ENCODE assay signal across 8 cellular contexts in genomic region chr13:43804461-43805070, GRCh38. TPM values are rescaled to one million over a fixed set of nuclear protein-coding genes. Genes with fewer than 3 reads are reported as not detected.
A peak's percentile ranks its signal among the peaks of the same experiment; 100 is the strongest.
DNase-seq lines count a peak whose midpoint lies in the region; ATAC-seq and TF ChIP-seq lines count a peak whose summit lies in the region.

No MANE protein-coding gene starts in this region.

- H3K9me3 ChIP-seq in esophagus squamous epithelium: no peaks in the 10 kb centered on the region
- no peaks in the 10 kb centered on the region for H3K9me3 ChIP-seq in neuron (ENCODE audit: low read length)
- H3K9me3 ChIP-seq in WERI-Rb-1 (ENCODE audit: severe bottlenecking): no peaks in the 10 kb centered on the region

- no peaks in the 10 kb centered on the region for H3K36me3 Mint-ChIP-seq in activated CD4-positive, alpha-beta T cell treated with anti-CD3 and anti-CD28 coated beads, Interleukin-2, amount 10 ng/mL, durations not matched to agents 24 days and 14 days (ENCODE audit: low read depth)
- no peaks in the 10 kb centered on the region for H3K36me3 Mint-ChIP-seq in stimulated activated effector memory CD8-positive, alpha-beta T cell treated with anti-CD3 and anti-CD28 coated beads, Interleukin-12 subunit alpha, Interleukin-12 subunit beta, amount 100 ng/mL, for 72 hours

- peaks cover 14% of the 10 kb centered on the region for H3K27me3 Mint-ChIP-seq in activated CD4-positive, alpha-beta T cell treated with anti-CD3 and anti-CD28 coated beads, Interleukin-2, amount 10 ng/mL, durations not matched to agents 24 days and 14 days

- intact Hi-C loops in activated CD4-positive, alpha-beta T cell treated with anti-CD3 and anti-CD28 coated beads, Interleukin-2, amount 10 ng/mL, durations not matched to agents 24 days and 14 days (cut with micrococcal nuclease): loop anchor here (1.0 to 10.0 kb wide), 3 partner anchors 710 to 1207 kb away; no protein-coding TSS in a partner anchor
- intact Hi-C loops in esophagus squamous epithelium (cut with DNase I): no loop called here

- H3K27me3 ChIP-seq in esophagus squamous epithelium: no peaks in the 10 kb centered on the region
- H3K27me3 ChIP-seq in neuron (ENCODE audit: insufficient read depth, low read length): no peaks in the 10 kb centered on the region
- H3K27me3 ChIP-seq in WERI-Rb-1 (ENCODE audit: insufficient read depth, low read depth, severe bottlenecking): no peaks in the 10 kb centered on the region

- peak overlapping the region; percentile 29 for H2AFZ ChIP-seq in neuron (ENCODE audit: low read depth, low read length)

- no peak for ATAC-seq in stimulated activated effector memory CD8-positive, alpha-beta T cell treated with anti-CD3 and anti-CD28 coated beads, Interleukin-12 subunit alpha, Interleukin-12 subunit beta, amount 100 ng/mL, for 72 hours

- no peaks in the 10 kb centered on the region for H3K9me3 Mint-ChIP-seq in activated CD4-positive, alpha-beta T cell treated with anti-CD3 and anti-CD28 coated beads, Interleukin-2, amount 10 ng/mL, durations not matched to agents 24 days and 14 days
- no peaks in the 10 kb centered on the region for H3K9me3 Mint-ChIP-seq in stimulated activated effector memory CD8-positive, alpha-beta T cell treated with anti-CD3 and anti-CD28 coated beads, Interleukin-12 subunit alpha, Interleukin-12 subunit beta, amount 100 ng/mL, for 72 hours

- H3K4me3 Mint-ChIP-seq in activated CD4-positive, alpha-beta T cell treated with anti-CD3 and anti-CD28 coated beads, Interleukin-2, amount 10 ng/mL, durations not matched to agents 24 days and 14 days: no peak overlapping the region
- no peak overlapping the region for H3K4me3 Mint-ChIP-seq in stimulated activated effector memory CD8-positive, alpha-beta T cell treated with anti-CD3 and anti-CD28 coated beads, Interleukin-12 subunit alpha, Interleukin-12 subunit beta, amount 100 ng/mL, for 72 hours

- H3K27ac ChIP-seq in esophagus squamous epithelium (peak overlapping the region in 1 of 4 donors; percentile 61), WERI-Rb-1 (no peak overlapping the region)

- H3K4me3 ChIP-seq in esophagus squamous epithelium: no peak overlapping the region
- H3K4me3 ChIP-seq in neuron (ENCODE audit: low read length): no peak overlapping the region
- no peak overlapping the region for H3K4me3 ChIP-seq in WERI-Rb-1 (ENCODE audit: low read depth, low read length)

- H3K36me3 ChIP-seq in esophagus squamous epithelium (no peaks in the 10 kb centered on the region), neuron (ENCODE audit: insufficient read depth, low read length) (no peaks in the 10 kb centered on the region), WERI-Rb-1 (no peaks in the 10 kb centered on the region)

- H3K4me1 ChIP-seq in esophagus squamous epithelium (peaks cover 0 to 8% (median 7%) of the 10 kb centered on the region in 3 donors), neuron (ENCODE audit: insufficient read depth, low read length) (peaks cover 3% of the 10 kb centered on the region)

- 13 to 15% methylated on average over 5 of the region's 5 CpGs for WGBS in esophagus squamous epithelium, 2 donors

- H3K27ac Mint-ChIP-seq in activated CD4-positive, alpha-beta T cell treated with anti-CD3 and anti-CD28 coated beads, Interleukin-2, amount 10 ng/mL, durations not matched to agents 24 days and 14 days: no peak overlapping the region
- no peak overlapping the region for H3K27ac Mint-ChIP-seq in stimulated activated effector memory CD8-positive, alpha-beta T cell treated with anti-CD3 and anti-CD28 coated beads, Interleukin-12 subunit alpha, Interleukin-12 subunit beta, amount 100 ng/mL, for 72 hours

- no peak for TF ChIP-seq POLR2A in esophagus squamous epithelium (IDR thresholded peaks at IDR 0.05)

- TF ChIP-seq CTCF in esophagus squamous epithelium (IDR thresholded peaks at IDR 0.05) (peak; percentile 18 to 66 (median 54)), WERI-Rb-1 (IDR thresholded peaks at IDR 0.05; ENCODE audit: low read depth, low read length) (no peak)

- peak; percentile 75 for DNase-seq in activated CD4-positive, alpha-beta T cell treated with anti-CD3 and anti-CD28 coated beads, Interleukin-2, amount 10 ng/mL, durations not matched to agents 24 days and 14 days
- DNase-seq in activated CD4-positive, alpha-beta T cell treated with anti-CD3 and anti-CD28 coated beads for 48 hours: no peak
- peak; percentile 73 for DNase-seq in NCI-H1092 treated with DMSO at 0.1 percent for 48 hours (lab: John Stamatoyannopoulos, UW)
- DNase-seq in SKM-1 treated with dmso at 0.1 percent for 144 hours (lab: John Stamatoyannopoulos, UW; ENCODE audit: unreplicated experiment): peak; percentile 31
- DNase-seq in esophagus squamous epithelium (lab: John Stamatoyannopoulos, UW): no peak
- no peak for DNase-seq in stimulated activated effector memory CD8-positive, alpha-beta T cell treated with anti-CD3 and anti-CD28 coated beads, Interleukin-12 subunit alpha, Interleukin-12 subunit beta, amount 100 ng/mL, for 72 hours (ENCODE audit: low spot score in 2 of 2)
- no peak for DNase-seq in WERI-Rb-1

- peaks cover 6% of the 10 kb centered on the region for H3K4me1 Mint-ChIP-seq in activated CD4-positive, alpha-beta T cell treated with anti-CD3 and anti-CD28 coated beads, Interleukin-2, amount 10 ng/mL, durations not matched to agents 24 days and 14 days
- peaks cover 11% of the 10 kb centered on the region for H3K4me1 Mint-ChIP-seq in stimulated activated effector memory CD8-positive, alpha-beta T cell treated with anti-CD3 and anti-CD28 coated beads, Interleukin-12 subunit alpha, Interleukin-12 subunit beta, amount 100 ng/mL, for 72 hours

RNA-seq across cellular contexts. Expression of gene ENOX1, which starts 17.8 kb away (rescaled TPM):
- total RNA-seq in activated CD4-positive, alpha-beta T cell treated with anti-CD3 and anti-CD28 coated beads, Interleukin-2, amount 10 ng/mL, durations not matched to agents 24 days and 14 days: 0.07 and 0.14 TPM in 2 replicates
- total RNA-seq in esophagus squamous epithelium: under 1 TPM in 2 of 4 donors, not detected in 2; 0.48 to 0.76 TPM

Comparison
In these comparisons a context has a peak if more than half of its experiments do, and no peak if none do; other contexts are left out.
1. DNase-seq: peak in activated CD4-positive, alpha-beta T cell treated with anti-CD3 and anti-CD28 coated beads, Interleukin-2, amount 10 ng/mL, durations not matched to agents 24 days and 14 days (single experiment), NCI-H1092 treated with DMSO at 0.1 percent for 48 hours (single experiment) and SKM-1 treated with dmso at 0.1 percent for 144 hours (single experiment); none in activated CD4-positive, alpha-beta T cell treated with anti-CD3 and anti-CD28 coated beads for 48 hours (single experiment), esophagus squamous epithelium (single experiment), stimulated activated effector memory CD8-positive, alpha-beta T cell treated with anti-CD3 and anti-CD28 coated beads, Interleukin-12 subunit alpha, Interleukin-12 subunit beta, amount 100 ng/mL, for 72 hours (0 of 2) and WERI-Rb-1 (single experiment).